Comparison of ENCODE assay signal across 16 cellular contexts in genomic region chr19:39156891-39157230, GRCh38. TPM values are rescaled to one million over a fixed set of nuclear protein-coding genes. Genes with fewer than 3 reads are reported as not detected.
DNase-seq lines count a peak whose midpoint lies in the region; ATAC-seq, FAIRE-seq and TF ChIP-seq lines count a peak whose summit lies in the region.
"Had no signal": no experiment of that assay in that cellular context is flagged by ENCODE, and none has a peak within 500 bp of the region (broad histone marks: within the 10 kb centered on the region; RNA-seq: fewer than 3 reads in every experiment).

No MANE protein-coding gene starts in this region.

- DNase-seq in AG04450 (ENCODE audit: low read depth, low spot score), result no peak
- DNase-seq in NT2/D1 (ENCODE audit: low read depth, low spot score), result no peak
- DNase-seq in pancreas, result peak in 1 of 6 donors; percentile 60
- no peak for DNase-seq in NCI-H345 treated with DMSO at 0.1 percent for 48 hours (lab: John Stamatoyannopoulos, UW; ENCODE audit: unreplicated experiment)
- no peak for DNase-seq in SJCRH30
- DNase-seq: activated CD4-positive, alpha-beta T cell treated with anti-CD3 and anti-CD28 coated beads, Interleukin-2, amount 10 ng/mL, durations not matched to agents 24 days and 14 days; activated naive CD8-positive, alpha-beta T cell treated with anti-CD3 and anti-CD28 coated beads, Interleukin-2, amount 10 ng/mL, durations not matched to agents 7 days and 5 days; activated T-cell treated with anti-CD3 and anti-CD28 coated beads, Interleukin-2, amount 50 U/mL, for 24 hours; cerebellar nuclear complex; midbrain; NCI-H1048 had no signal

- H3K9ac ChIP-seq in NT2/D1 (ENCODE audit: insufficient read length, low read depth), result peak overlapping the region; percentile 36

- TF ChIP-seq CTCF in AG04450 (IDR thresholded peaks at IDR 0.05; ENCODE audit: low read depth, low read length), result no peak
- TF ChIP-seq CTCF in pancreas (IDR thresholded peaks at IDR 0.05), result no peak

- 64 to 67% methylated on average over 7 of the region's 7 CpGs for WGBS in esophagus, 2 donors
- 24 to 58% methylated on average over 6 to 7 of the region's 7 CpGs for WGBS in pancreas, 2 donors

- peaks cover 9% of the 10 kb centered on the region for H3K4me1 ChIP-seq in NT2/D1 (ENCODE audit: insufficient read depth, insufficient read length)
- peaks cover 23 to 64% of the 10 kb centered on the region in 2 donors for H3K4me1 ChIP-seq in esophagus (ENCODE audit: control insufficient read depth in 2 of 2, insufficient read depth in 2 of 2, low read length in 1 of 2)
- peaks cover 35 to 48% (median 44%) of the 10 kb centered on the region in 3 donors for H3K4me1 ChIP-seq in pancreas
- no peaks in the 10 kb centered on the region for H3K4me1 ChIP-seq in SJCRH30

- intact Hi-C loops in pancreas (cut with DNase I), result no loop called here

- H3K4me3 ChIP-seq in AG04450 (ENCODE audit: low read depth, low read length) (peak overlapping the region; percentile 27), NT2/D1 (ENCODE audit: insufficient read length, low read depth) (no peak overlapping the region), esophagus (ENCODE audit: low read depth in 1 of 2, low read length in 2 of 2) (peak overlapping the region; percentile 24 to 38), pancreas (peak overlapping the region in 1 of 4 donors; percentile 31), SJCRH30 (no peak overlapping the region)

- H3K36me3 ChIP-seq in NT2/D1 (ENCODE audit: insufficient read depth, insufficient read length, low read length) (peaks cover 16% of the 10 kb centered on the region), esophagus (ENCODE audit: control insufficient read depth in 2 of 2, insufficient read depth in 2 of 2, low read length in 1 of 2) (peaks cover 0 to 14% of the 10 kb centered on the region in 2 donors), pancreas (no peaks in the 10 kb centered on the region), SJCRH30 (no peaks in the 10 kb centered on the region)

- ATAC-seq in pancreas (no peak), HG03196 (IDR thresholded peaks at IDR 0.05; ENCODE audit: unreplicated experiment) (no peak), GM21447 (IDR thresholded peaks at IDR 0.05; ENCODE audit: unreplicated experiment) (no peak)

- H3K27me3 ChIP-seq in AG04450 (ENCODE audit: control insufficient read depth, insufficient read depth, low read length) (no peaks in the 10 kb centered on the region), NT2/D1 (ENCODE audit: insufficient read depth, insufficient read length) (no peaks in the 10 kb centered on the region), esophagus (ENCODE audit: control insufficient read depth in 1 of 2, insufficient read depth in 2 of 2, low read length in 2 of 2) (no peaks in the 10 kb centered on the region), pancreas (no peaks in the 10 kb centered on the region), SJCRH30 (no peaks in the 10 kb centered on the region)

- POLR2A ChIA-PET in AG04450 (lab: Yijun Ruan, JAX), result no interaction called here

- no peak overlapping the region for H3K27ac ChIP-seq in AG04450 (ENCODE audit: low read depth, low read length)
- H3K27ac ChIP-seq in esophagus (ENCODE audit: low read depth in 2 of 2, low read length in 1 of 2), result peak overlapping the region; percentile 89 to 91
- peak overlapping the region in 3 of 4 donors; percentile 47 to 78 (median 69) for H3K27ac ChIP-seq in pancreas
- no peak overlapping the region for H3K27ac ChIP-seq in SJCRH30

- FAIRE-seq in pancreas (lab: Jason Lieb, UNC), result no peak

- CTCF ChIA-PET in AG04450 (lab: Charles Lee), result no interaction called here

- no peaks in the 10 kb centered on the region; the same call in 1 of the 2 replicates for H3K9me3 ChIP-seq in AG04450 (ENCODE audit: control insufficient read depth, insufficient read depth, low read length)
- no peaks in the 10 kb centered on the region for H3K9me3 ChIP-seq in NT2/D1 (ENCODE audit: insufficient read depth, low read length)
- H3K9me3 ChIP-seq in esophagus (ENCODE audit: control insufficient read depth in 2 of 2, insufficient read depth in 1 of 2, low read depth in 1 of 2, low read length in 1 of 2), result no peaks in the 10 kb centered on the region
- H3K9me3 ChIP-seq in pancreas, result no peaks in the 10 kb centered on the region
- H3K9me3 ChIP-seq in SJCRH30 (replicated peaks), result no peaks in the 10 kb centered on the region

RNA-seq across cellular contexts. Expression of gene PAK4, which starts 31.3 kb away (rescaled TPM):
- polyA plus RNA-seq in AG04450 (2011; rRNA removed) (10.4 and 12.4 TPM in 2 replicates), esophagus (10 to 100 TPM; 39.8 to 43.1 TPM), pancreas (10 to 100 TPM; 29.9 to 38.4 TPM)
- 17.5 and 21.6 TPM in 2 replicates for polyA minus RNA-seq in AG04450 (2011; rRNA and poly(A)+ RNA removed)
- 10 to 100 TPM; 19.4 to 37.2 (median 28.5) TPM for total RNA-seq in pancreas
- 9.1 and 11.6 TPM in 2 replicates for total RNA-seq in SJCRH30 (2014; rRNA removed; shearing (Covaris generic))

RNA-seq across cellular contexts. Expression of gene NCCRP1, which starts 39.9 kb away (rescaled TPM):
- polyA plus RNA-seq in AG04450 (2011; rRNA removed) (not detected in 2 replicates), esophagus (100 to 1,000 TPM; 296 to 510 TPM), pancreas (1 to 10 TPM in 1 of 2 donors, under 1 TPM in 1; 0.96 to 1.7 TPM)
- polyA minus RNA-seq in AG04450 (2011; rRNA and poly(A)+ RNA removed), result not detected in 2 replicates
- total RNA-seq in pancreas, result 1 to 10 TPM; 1.6 to 8.5 (median 4.1) TPM
- total RNA-seq in SJCRH30 (2014; rRNA removed; shearing (Covaris generic)), result 7.6 and 7.8 TPM in 2 replicates
- total RNA-seq: activated CD4-positive, alpha-beta T cell treated with anti-CD3 and anti-CD28 coated beads, Interleukin-2, amount 10 ng/mL, durations not matched to agents 24 days and 14 days; activated naive CD8-positive, alpha-beta T cell treated with anti-CD3 and anti-CD28 coated beads, Interleukin-2, amount 10 ng/mL, durations not matched to agents 7 days and 5 days; glomerular endothelial cell; osteocyte had no signal

RNA-seq across cellular contexts. Expression of gene SYCN, which starts 47.2 kb away (rescaled TPM):
- polyA plus RNA-seq in AG04450 (2011; rRNA removed) (not detected in 2 replicates), esophagus (under 1 TPM in 1 of 2 donors, not detected in 1; 0.22 TPM), pancreas (1,000 to 10,000 TPM; 1,825 to 2,558 TPM)
- not detected in 2 replicates for polyA minus RNA-seq in AG04450 (2011; rRNA and poly(A)+ RNA removed)
- total RNA-seq in pancreas, result 1,000 to 10,000 TPM; 1,282 to 3,883 (median 2,778) TPM
- total RNA-seq in SJCRH30 (2014; rRNA removed; shearing (Covaris generic)), result not detected in 2 replicates
- total RNA-seq: activated CD4-positive, alpha-beta T cell treated with anti-CD3 and anti-CD28 coated beads, Interleukin-2, amount 10 ng/mL, durations not matched to agents 24 days and 14 days; activated naive CD8-positive, alpha-beta T cell treated with anti-CD3 and anti-CD28 coated beads, Interleukin-2, amount 10 ng/mL, durations not matched to agents 7 days and 5 days; glomerular endothelial cell; osteocyte had no signal

Comparison
In these comparisons a context has a peak if more than half of its experiments do, and no peak if none do; other contexts are left out.
1. H3K27ac ChIP-seq: peak in esophagus (2 of 2) and pancreas (3 of 4); none in AG04450 (single experiment) and SJCRH30 (single experiment).
2. H3K4me3 ChIP-seq: peak in AG04450 (single experiment) and esophagus (2 of 2); none in NT2/D1 (single experiment) and SJCRH30 (single experiment).
3. RNA of gene NCCRP1, which starts 39.9 kb away (polyA plus RNA-seq): 296 to 510 TPM in esophagus; 0.96 to 1.7 TPM in pancreas and not detected in AG04450; every median in the first group is over 100 times any median in the second.
4. RNA of gene SYCN, which starts 47.2 kb away (polyA plus RNA-seq): 1,825 to 2,558 TPM in pancreas; 0.22 TPM in esophagus and not detected in AG04450; every median in the first group is over 1,000 times any median in the second.